ENCODE assay signal across 24 cellular contexts in the genomic region with DNA sequence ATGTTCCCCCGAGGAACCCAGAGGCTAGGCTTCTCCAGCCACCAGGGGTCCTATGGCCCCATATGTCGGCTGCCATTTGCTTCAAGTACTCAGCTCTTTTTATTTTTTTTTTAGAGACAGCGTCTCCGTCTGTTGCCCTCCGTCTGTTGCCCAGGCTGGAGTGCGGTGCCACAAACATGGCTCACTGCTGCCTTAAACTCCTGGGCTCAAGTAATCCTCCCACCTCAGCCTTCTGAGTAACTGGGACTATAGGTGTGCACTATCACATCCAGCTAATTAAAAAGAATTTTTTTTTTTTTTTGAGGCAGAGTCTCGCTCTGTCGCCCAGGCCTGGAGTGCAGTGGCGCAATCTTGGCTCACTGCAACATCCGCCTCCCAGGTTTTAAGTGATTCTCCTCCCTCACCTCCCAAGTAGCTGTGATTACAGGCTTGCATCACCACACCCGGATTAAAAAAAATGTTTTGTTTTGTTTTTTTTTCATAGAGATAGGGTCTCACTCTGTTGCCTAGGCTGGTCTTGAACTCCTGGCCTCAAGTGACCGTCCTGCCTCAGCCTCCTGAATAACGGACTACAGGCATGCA. TPM values are rescaled to one million over a fixed set of nuclear protein-coding genes. Genes with fewer than 3 reads are reported as not detected.
DNase-seq lines count a peak whose midpoint lies in the region; ATAC-seq, FAIRE-seq and TF ChIP-seq lines count a peak whose summit lies in the region.
"Had no signal": no experiment of that assay in that cellular context is flagged by ENCODE, and none has a peak within 500 bp of the region (broad histone marks: within the 10 kb centered on the region; RNA-seq: fewer than 3 reads in every experiment).

No MANE protein-coding gene starts in this region.

- no peak overlapping the region for H3K4me2 ChIP-seq in HepG2 (ENCODE audit: low read depth, low read length)

- intact Hi-C loops in HepG2 (cut with micrococcal nuclease; ENCODE audit: unreplicated experiment): no loop called here
- intact Hi-C loops in right lobe of liver (cut with DNase I): loop anchor here in 1 of 2 donors (10.0 kb wide), 1 partner anchor 205 kb away; no protein-coding TSS in a partner anchor

- H2AFZ ChIP-seq in HepG2 (ENCODE audit: low read length): no peak overlapping the region

- WGBS in HepG2 (ENCODE audit: low lambda C conversion rate): 92% methylated on average over 13 of the region's 13 CpGs
- 85% methylated on average over 12 of the region's 13 CpGs for WGBS in right lobe of liver (ENCODE audit: insufficient coverage, low coverage, low lambda C conversion rate, missing lambda C conversion rate)

- no peak for FAIRE-seq in HepG2 (lab: Jason Lieb, UNC)
- FAIRE-seq: A204.1 had no signal

- no peaks in the 10 kb centered on the region for H3K79me2 ChIP-seq in HepG2 (ENCODE audit: insufficient read depth, low read length)

- TF ChIP-seq POLR2A in HepG2 (IDR thresholded peaks at IDR 0.05; ENCODE audit: insufficient read depth in 1 of 2, low read depth in 2 of 2, low read length in 2 of 2): no peak
- no peak for TF ChIP-seq POLR2A in right lobe of liver (IDR thresholded peaks at IDR 0.05)

- DNase-seq in HepG2 (ENCODE audit: low spot score) (no peak), right lobe of liver (no peak), NCI-H69 (lab: John Stamatoyannopoulos, UW) (peak; percentile 29), cerebellar cortex (ENCODE audit: low spot score) (peak; percentile 75), HuH-7.5 (ENCODE audit: low spot score) (no peak), 8988T (no peak)
- DNase-seq: aorta; CD4-positive, alpha-beta memory T cell; DMS53; GF-D8; HCEC 1CT; islet precursor cell; left ventricle myocardium superior; NCI-H1417 treated with DMSO at 0.1 percent for 48 hours; nucleus accumbens; SHP77 treated with DMSO at 0.1 percent for 48 hours; stimulated activated CD8-positive, alpha-beta memory T cell treated with anti-CD3 and anti-CD28 coated beads, Interleukin-4, amount 100 ng/mL, for 48 hours; stomach; tibial artery had no signal

- no peaks in the 10 kb centered on the region for H3K36me3 ChIP-seq in HepG2 (replicated peaks in 1 of 2; ENCODE audit: control insufficient read depth in 1 of 2, insufficient read depth in 2 of 2, low read length in 2 of 2)
- H3K36me3 ChIP-seq in right lobe of liver: no peaks in the 10 kb centered on the region

- H3K27me3 ChIP-seq in HepG2 (ENCODE audit: control insufficient read depth in 1 of 2, insufficient read depth in 2 of 2, low read length in 2 of 2): no peaks in the 10 kb centered on the region
- no peaks in the 10 kb centered on the region for H3K27me3 ChIP-seq in right lobe of liver
- H3K27me3 ChIP-seq: stomach, tibial artery had no signal

- CTCF ChIA-PET in HepG2 (lab: Yijun Ruan, JAX; ENCODE audit: low intra/inter-chr PET ratio, low total read pairs): no interaction called here

- TF ChIP-seq EP300 in HepG2 (IDR thresholded peaks at IDR 0.05; ENCODE audit: low read depth in 2 of 2, low read length in 2 of 2): no peak
- no peak for TF ChIP-seq EP300 in HepG2 (CRISPR knock-in tag; IDR thresholded peaks at IDR 0.05; ENCODE audit: borderline replicate concordance)

- no peak overlapping the region for H3K4me3 Mint-ChIP-seq in activated T-helper 17 cell treated with anti-CD3 and anti-CD28 coated beads, Interleukin-2, amount 50 U/mL, for 72 hours
- H3K4me3 Mint-ChIP-seq: activated naive CD8-positive, alpha-beta T cell; CD4-positive, alpha-beta memory T cell had no signal

- H3K4me1 ChIP-seq in HepG2 (ENCODE audit: insufficient read depth, low read length): no peaks in the 10 kb centered on the region
- no peaks in the 10 kb centered on the region for H3K4me1 ChIP-seq in right lobe of liver
- H3K4me1 ChIP-seq: stomach, tibial artery had no signal

- no peaks in the 10 kb centered on the region for H3K9me3 ChIP-seq in HepG2 (ENCODE audit: low read length)
- no peaks in the 10 kb centered on the region for H3K9me3 ChIP-seq in right lobe of liver
- H3K9me3 ChIP-seq: stomach, tibial artery had no signal

- H3K4me1 Mint-ChIP-seq in activated T-helper 17 cell treated with anti-CD3 and anti-CD28 coated beads, Interleukin-2, amount 50 U/mL, for 72 hours: no peaks in the 10 kb centered on the region
- H3K4me1 Mint-ChIP-seq: CD4-positive, alpha-beta memory T cell had no signal

- in situ Hi-C loops in HepG2 (cut with HindIII; ENCODE audit: extremely low pct_ligation_motif_present, low pct_unique_long_range_greater_than_20kb): no loop called here

- BruUV-seq in HepG2 (replicated peaks; lab: Mats Ljungman, UMichigan): no TSS peak

- no peaks in the 10 kb centered on the region for H4K20me1 ChIP-seq in HepG2 (ENCODE audit: insufficient read depth, low read length)

- TF ChIP-seq RAD21 in HepG2 (CRISPR knock-in tag; IDR thresholded peaks at IDR 0.05): no peak

- H3K27ac ChIP-seq in HepG2 (ENCODE audit: extremely low read length, insufficient read depth, low read length) (no peak overlapping the region), right lobe of liver (no peak overlapping the region)
- H3K27ac ChIP-seq: stomach, tibial artery, VCaP had no signal

- no peaks in the 10 kb centered on the region for H3K27me3 Mint-ChIP-seq in activated T-helper 17 cell treated with anti-CD3 and anti-CD28 coated beads, Interleukin-2, amount 50 U/mL, for 72 hours
- H3K27me3 Mint-ChIP-seq: activated naive CD8-positive, alpha-beta T cell; CD4-positive, alpha-beta memory T cell had no signal

- POLR2A ChIA-PET in HepG2 (lab: Yijun Ruan, JAX): interaction anchor here (0.8 kb wide), 1 partner anchor 9 kb away, joined by 3 read pairs; a partner anchor contains a TSS

- H3K27ac Mint-ChIP-seq in activated T-helper 17 cell treated with anti-CD3 and anti-CD28 coated beads, Interleukin-2, amount 50 U/mL, for 72 hours: no peak overlapping the region
- H3K27ac Mint-ChIP-seq: activated naive CD8-positive, alpha-beta T cell; CD4-positive, alpha-beta memory T cell had no signal

- H3K4me3 ChIP-seq in HepG2 (replicated peaks in 1 of 3; ENCODE audit: insufficient read depth in 1 of 3, low read depth in 2 of 3, low read length in 3 of 3): no peak overlapping the region
- no peak overlapping the region for H3K4me3 ChIP-seq in right lobe of liver
- H3K4me3 ChIP-seq: stomach, tibial artery had no signal

- no peaks in the 10 kb centered on the region for H3K36me3 Mint-ChIP-seq in activated T-helper 17 cell treated with anti-CD3 and anti-CD28 coated beads, Interleukin-2, amount 50 U/mL, for 72 hours (ENCODE audit: low read depth)
- H3K36me3 Mint-ChIP-seq: activated naive CD8-positive, alpha-beta T cell; CD4-positive, alpha-beta memory T cell had no signal

- peak; percentile 22; the same call in 1 of the 3 replicates for ATAC-seq in HepG2
- ATAC-seq in right lobe of liver: no peak
- no peak for ATAC-seq in activated T-helper 17 cell treated with anti-CD3 and anti-CD28 coated beads, Interleukin-2, amount 50 U/mL, for 72 hours (replicated peaks)
- ATAC-seq in HG02610 (IDR thresholded peaks at IDR 0.05; ENCODE audit: unreplicated experiment): no peak
- ATAC-seq: left ventricle myocardium superior had no signal

- no peak for TF ChIP-seq CTCF in HepG2 (CRISPR knock-in tag; IDR thresholded peaks at IDR 0.05)
- no peak for TF ChIP-seq CTCF in right lobe of liver (IDR thresholded peaks at IDR 0.05)

- no peak overlapping the region for H3K9ac ChIP-seq in HepG2 (ENCODE audit: insufficient read depth, low read depth, low read length)

- no peaks in the 10 kb centered on the region for H3K9me3 Mint-ChIP-seq in activated T-helper 17 cell treated with anti-CD3 and anti-CD28 coated beads, Interleukin-2, amount 50 U/mL, for 72 hours
- H3K9me3 Mint-ChIP-seq: CD4-positive, alpha-beta memory T cell had no signal

RNA-seq across cellular contexts. Expression of a gene that starts 8.9 kb away (rescaled TPM):
- 4.2 and 9.0 TPM in 2 replicates for total RNA-seq in HepG2 (2016; rRNA removed; fragmentation: Illumina TruSeq; extraction: Trizol)
- 3.2 and 3.4 TPM in 2 replicates for total RNA-seq in HepG2 (2016; cell fraction: cytosol; rRNA removed; fragmentation: Illumina TruSeq; extraction: Trizol; ENCODE audit: low read depth)
- total RNA-seq in HepG2 (2016; cell fraction: insoluble cytoplasmic fraction; rRNA removed; fragmentation: Illumina TruSeq; extraction: Trizol): 2.8 and 8.0 TPM in 2 replicates
- 5.1 TPM in 2 replicates for total RNA-seq in HepG2 (2016; cell fraction: membrane; rRNA removed; fragmentation: Illumina TruSeq; extraction: Trizol)
- total RNA-seq in HepG2 (2016; cell fraction: nucleus; rRNA removed; fragmentation: Illumina TruSeq; extraction: Trizol): 10.5 and 11.6 TPM in 2 replicates
- 17.1 and 19.6 TPM in 2 replicates for polyA plus RNA-seq in HepG2 (2011; rRNA removed)
- polyA plus RNA-seq in HepG2 (2011; cell fraction: cytosol; rRNA removed): 15.6 and 24.7 TPM in 2 replicates
- polyA plus RNA-seq in HepG2 (2011; cell fraction: nucleus; rRNA removed): 52.1 and 62.8 TPM in 2 replicates
- polyA plus RNA-seq in HepG2 (2012): 5.9 and 7.0 TPM in 2 replicates
- polyA plus RNA-seq in HepG2 (2016; cell fraction: cytosol; fragmentation: Illumina TruSeq; extraction: Trizol; ENCODE audit: low read depth): 4.7 and 5.3 TPM in 2 replicates
- polyA plus RNA-seq in HepG2 (2016; cell fraction: insoluble cytoplasmic fraction; fragmentation: Illumina TruSeq; extraction: Trizol; ENCODE audit: low read depth): 3.9 and 4.0 TPM in 2 replicates
- polyA plus RNA-seq in HepG2 (2016; cell fraction: membrane; fragmentation: Illumina TruSeq; extraction: Trizol; ENCODE audit: low read depth): 6.5 and 7.0 TPM in 2 replicates
- polyA plus RNA-seq in HepG2 (2016; cell fraction: nucleus; fragmentation: Illumina TruSeq; extraction: Trizol; ENCODE audit: insufficient read depth, low read depth): 18.8 and 19.8 TPM in 2 replicates
- 1.3 and 29.5 TPM in 2 replicates for polyA minus RNA-seq in HepG2 (2011; rRNA and poly(A)+ RNA removed; ENCODE audit: low replicate concordance)
- polyA minus RNA-seq in HepG2 (2011; cell fraction: cytosol; rRNA and poly(A)+ RNA removed): 9.5 and 10.8 TPM in 2 replicates
- 8.8 and 10.6 TPM in 2 replicates for polyA minus RNA-seq in HepG2 (2011; cell fraction: nucleus; rRNA and poly(A)+ RNA removed)
- 1 to 10 TPM; 1.3 to 3.1 (median 2.2) TPM for total RNA-seq in right lobe of liver
- total RNA-seq in activated T-helper 17 cell treated with anti-CD3 and anti-CD28 coated beads, Interleukin-2, amount 50 U/mL, for 72 hours: 1 to 10 TPM in 1 of 2 donors, under 1 TPM in 1; 0.56 to 1.7 TPM

RNA-seq across cellular contexts. Expression of a gene that starts 26.2 kb away (rescaled TPM):
- 28.3 and 31.3 TPM in 2 replicates for total RNA-seq in HepG2 (2016; rRNA removed; fragmentation: Illumina TruSeq; extraction: Trizol)
- 6.8 and 10.0 TPM in 2 replicates for total RNA-seq in HepG2 (2016; cell fraction: cytosol; rRNA removed; fragmentation: Illumina TruSeq; extraction: Trizol; ENCODE audit: low read depth)
- 28.2 and 33.5 TPM in 2 replicates for total RNA-seq in HepG2 (2016; cell fraction: insoluble cytoplasmic fraction; rRNA removed; fragmentation: Illumina TruSeq; extraction: Trizol)
- total RNA-seq in HepG2 (2016; cell fraction: membrane; rRNA removed; fragmentation: Illumina TruSeq; extraction: Trizol): 17.0 and 17.8 TPM in 2 replicates
- total RNA-seq in HepG2 (2016; cell fraction: nucleus; rRNA removed; fragmentation: Illumina TruSeq; extraction: Trizol): 32.1 and 38.6 TPM in 2 replicates
- polyA plus RNA-seq in HepG2 (2011; rRNA removed): 9.8 and 10.0 TPM in 2 replicates
- 3.3 and 3.7 TPM in 2 replicates for polyA plus RNA-seq in HepG2 (2011; cell fraction: cytosol; rRNA removed)
- 69.5 and 91.8 TPM in 2 replicates for polyA plus RNA-seq in HepG2 (2011; cell fraction: nucleus; rRNA removed)
- polyA plus RNA-seq in HepG2 (2012): 12.4 and 16.5 TPM in 2 replicates
- 5.0 TPM in 2 replicates for polyA plus RNA-seq in HepG2 (2016; cell fraction: cytosol; fragmentation: Illumina TruSeq; extraction: Trizol; ENCODE audit: low read depth)
- polyA plus RNA-seq in HepG2 (2016; cell fraction: insoluble cytoplasmic fraction; fragmentation: Illumina TruSeq; extraction: Trizol; ENCODE audit: low read depth): 23.7 and 26.7 TPM in 2 replicates
- 7.9 and 9.5 TPM in 2 replicates for polyA plus RNA-seq in HepG2 (2016; cell fraction: membrane; fragmentation: Illumina TruSeq; extraction: Trizol; ENCODE audit: low read depth)
- polyA plus RNA-seq in HepG2 (2016; cell fraction: nucleus; fragmentation: Illumina TruSeq; extraction: Trizol; ENCODE audit: insufficient read depth, low read depth): 69.2 and 78.2 TPM in 2 replicates
- 4.7 and 19.7 TPM in 2 replicates for polyA minus RNA-seq in HepG2 (2011; rRNA and poly(A)+ RNA removed; ENCODE audit: low replicate concordance)
- 3.1 and 3.5 TPM in 2 replicates for polyA minus RNA-seq in HepG2 (2011; cell fraction: cytosol; rRNA and poly(A)+ RNA removed)
- 13.1 and 15.3 TPM in 2 replicates for polyA minus RNA-seq in HepG2 (2011; cell fraction: nucleus; rRNA and poly(A)+ RNA removed)
- 10 to 100 TPM in 3 of 6 experiments, 1 to 10 TPM in 3; 5.5 to 17.1 (median 10.8) TPM for total RNA-seq in right lobe of liver
- 10 to 100 TPM; 49.4 to 66.2 TPM for total RNA-seq in activated T-helper 17 cell treated with anti-CD3 and anti-CD28 coated beads, Interleukin-2, amount 50 U/mL, for 72 hours

RNA-seq across cellular contexts. Expression of a gene that starts 58.4 kb away (rescaled TPM):
- total RNA-seq in HepG2 (2016; rRNA removed; fragmentation: Illumina TruSeq; extraction: Trizol): 37.1 and 42.1 TPM in 2 replicates
- 7.2 and 8.5 TPM in 2 replicates for total RNA-seq in HepG2 (2016; cell fraction: cytosol; rRNA removed; fragmentation: Illumina TruSeq; extraction: Trizol; ENCODE audit: low read depth)
- total RNA-seq in HepG2 (2016; cell fraction: insoluble cytoplasmic fraction; rRNA removed; fragmentation: Illumina TruSeq; extraction: Trizol): 34.5 and 46.1 TPM in 2 replicates
- total RNA-seq in HepG2 (2016; cell fraction: membrane; rRNA removed; fragmentation: Illumina TruSeq; extraction: Trizol): 23.0 and 25.4 TPM in 2 replicates
- 19.0 and 24.0 TPM in 2 replicates for total RNA-seq in HepG2 (2016; cell fraction: nucleus; rRNA removed; fragmentation: Illumina TruSeq; extraction: Trizol)
- 41.3 and 51.5 TPM in 2 replicates for polyA plus RNA-seq in HepG2 (2011; rRNA removed)
- 28.0 and 37.2 TPM in 2 replicates for polyA plus RNA-seq in HepG2 (2011; cell fraction: cytosol; rRNA removed)
- polyA plus RNA-seq in HepG2 (2011; cell fraction: nucleus; rRNA removed): 80.9 and 98.9 TPM in 2 replicates
- 44.2 and 48.1 TPM in 2 replicates for polyA plus RNA-seq in HepG2 (2012)
- 12.6 and 15.0 TPM in 2 replicates for polyA plus RNA-seq in HepG2 (2016; cell fraction: cytosol; fragmentation: Illumina TruSeq; extraction: Trizol; ENCODE audit: low read depth)
- polyA plus RNA-seq in HepG2 (2016; cell fraction: insoluble cytoplasmic fraction; fragmentation: Illumina TruSeq; extraction: Trizol; ENCODE audit: low read depth): 55.0 and 56.0 TPM in 2 replicates
- 24.9 and 27.1 TPM in 2 replicates for polyA plus RNA-seq in HepG2 (2016; cell fraction: membrane; fragmentation: Illumina TruSeq; extraction: Trizol; ENCODE audit: low read depth)
- 49.6 and 53.8 TPM in 2 replicates for polyA plus RNA-seq in HepG2 (2016; cell fraction: nucleus; fragmentation: Illumina TruSeq; extraction: Trizol; ENCODE audit: insufficient read depth, low read depth)
- polyA minus RNA-seq in HepG2 (2011; rRNA and poly(A)+ RNA removed; ENCODE audit: low replicate concordance): 55.9 and 116 TPM in 2 replicates
- 13.8 and 16.4 TPM in 2 replicates for polyA minus RNA-seq in HepG2 (2011; cell fraction: cytosol; rRNA and poly(A)+ RNA removed)
- 11.3 and 16.7 TPM in 2 replicates for polyA minus RNA-seq in HepG2 (2011; cell fraction: nucleus; rRNA and poly(A)+ RNA removed)
- 10 to 100 TPM; 16.6 to 25.9 (median 22.2) TPM for total RNA-seq in right lobe of liver
- 10 to 100 TPM; 41.4 to 83.5 TPM for total RNA-seq in activated T-helper 17 cell treated with anti-CD3 and anti-CD28 coated beads, Interleukin-2, amount 50 U/mL, for 72 hours

Comparison
In these comparisons a context has a peak if more than half of its experiments do, and no peak if none do; other contexts are left out.
1. DNase-seq: peak in NCI-H69 (single experiment) and cerebellar cortex (single experiment); none in HepG2 (single experiment), right lobe of liver (0 of 3), HuH-7.5 (single experiment) and 8988T (single experiment).